Comparison of ENCODE assay signal across 1 cellular context in genomic region chr1:24911651-24912144, GRCh38.
TF ChIP-seq lines count a peak whose summit lies in the region.

No MANE protein-coding gene starts in this region.

TF ChIP-seq in HepG2, 621 proteins besides CTCF, POLR2A, EP300 and RAD21 (continued from another document):
- TF ChIP-seq ARID4A (CRISPR knock-in tag; IDR thresholded peaks at IDR 0.05; ENCODE audit: borderline replicate concordance) (no peak), ZNF83 (CRISPR knock-in tag; IDR thresholded peaks at IDR 0.05; ENCODE audit: borderline replicate concordance) (no peak), JARID2 (CRISPR knock-in tag; IDR thresholded peaks at IDR 0.05; ENCODE audit: insufficient replicate concordance) (no peak), HBP1 (CRISPR knock-in tag; IDR thresholded peaks at IDR 0.05; ENCODE audit: low read depth) (no peak), ZNF687 (CRISPR knock-in tag; IDR thresholded peaks at IDR 0.05) (no peak; the same call in 1 of the 2 replicates), ZMYM3 (CRISPR knock-in tag; IDR thresholded peaks at IDR 0.05) (peak; percentile 76; the same call in 1 of the 2 replicates), MTF1 (CRISPR knock-in tag; IDR thresholded peaks at IDR 0.05) (no peak), ZNF296 (CRISPR knock-in tag; conservative IDR thresholded peaks at IDR 0.05) (no peak), NCOA5 (CRISPR knock-in tag; IDR thresholded peaks at IDR 0.05) (no peak), ZNF629 (CRISPR knock-in tag; conservative IDR thresholded peaks at IDR 0.05) (peak; percentile 55; the same call in 1 of the 2 replicates), GFI1 (CRISPR knock-in tag; IDR thresholded peaks at IDR 0.05; ENCODE audit: borderline replicate concordance) (no peak), GABPB1 (CRISPR knock-in tag; IDR thresholded peaks at IDR 0.05) (0 out of 2 replicates have a peak, but pooled peaks have one; percentile 9), ZNF329 (CRISPR knock-in tag; IDR thresholded peaks at IDR 0.05; ENCODE audit: low read depth) (0 out of 2 replicates have a peak, but pooled peaks have one; percentile 35), CREBL2 (CRISPR knock-in tag; IDR thresholded peaks at IDR 0.05; ENCODE audit: borderline replicate concordance) (no peak), MIER3 (CRISPR knock-in tag; IDR thresholded peaks at IDR 0.05; ENCODE audit: borderline replicate concordance) (no peak), ZBTB33 (CRISPR knock-in tag; IDR thresholded peaks at IDR 0.05) (peak; percentile 78), ZNF235 (CRISPR knock-in tag; IDR thresholded peaks at IDR 0.05; ENCODE audit: borderline replicate concordance) (0 out of 2 replicates have a peak, but pooled peaks have one; percentile 26)
